In the genomic region with DNA sequence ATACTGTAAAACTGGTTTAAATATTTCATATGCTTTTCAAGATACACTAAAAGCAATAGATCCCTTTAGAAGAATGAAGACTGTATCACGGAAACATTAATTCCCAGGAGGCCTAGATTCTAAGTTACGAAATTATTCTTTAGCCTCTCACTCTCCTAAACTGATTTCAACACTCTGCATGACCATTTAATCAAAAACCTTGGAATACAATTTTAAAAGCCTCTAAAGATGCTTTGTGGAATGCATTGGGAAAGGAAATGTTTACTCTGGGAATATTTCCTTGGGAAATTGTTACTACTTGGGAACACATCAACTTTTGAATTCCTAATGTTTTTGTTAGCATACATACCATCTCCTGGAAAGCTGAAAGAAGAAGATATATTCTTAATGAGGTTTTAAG, we compare ENCODE assay signal across 31 cellular contexts.
A peak's percentile ranks its signal among the peaks of the same experiment; 100 is the strongest.
DNase-seq lines count a peak whose midpoint lies in the region; ATAC-seq and TF ChIP-seq lines count a peak whose summit lies in the region.
"Had no signal": no experiment of that assay in that cellular context is flagged by ENCODE, and none has a peak within 500 bp of the region (broad histone marks: within the 10 kb centered on the region; RNA-seq: fewer than 3 reads in every experiment).

No MANE protein-coding gene starts in this region.

- DNase-seq in GM03348 (ENCODE audit: low spot score), result peak; percentile 20
- DNase-seq in adipocyte (ENCODE audit: low read depth), result peak; percentile 80
- DNase-seq in fibroblast of the conjunctiva (ENCODE audit: low read depth), result peak; percentile 26
- DNase-seq in stromal cell of bone marrow (ENCODE audit: low read depth), result peak; percentile 77
- DNase-seq in WTC11 (ENCODE audit: low spot score), result no peak
- DNase-seq in neural progenitor cell (ENCODE audit: low spot score), result no peak
- DNase-seq: activated CD4-positive, alpha-beta T cell treated with anti-CD3 and anti-CD28 coated beads, Interleukin-2, amount 50 U/mL, for 4 hours; activated T-cell treated with anti-CD3 and anti-CD28 coated beads, Interleukin-2, amount 50 U/mL, for 48 hours; CD4-positive, alpha-beta memory T cell; esophagus squamous epithelium; islet precursor cell; KBM-7; left lung; MG63; NCI-H1417; NCI-H2029; NCI-H69; PC-9; sigmoid colon; stimulated activated CD4-positive, alpha-beta T cell treated with anti-CD3 and anti-CD28 coated beads, Interleukin-15, amount 100 ng/mL, for 24 hours; stimulated activated CD4-positive, alpha-beta T cell treated with anti-CD3 and anti-CD28 coated beads, Interleukin-4, amount 100 ng/mL, for 4 hours; substantia nigra; upper lobe of right lung had no signal

- H3F3A ChIP-seq in neural progenitor cell (ENCODE audit: low read depth), result no peaks in the 10 kb centered on the region

- H3K9me3 Mint-ChIP-seq in WTC11 (peaks cover 13% of the 10 kb centered on the region), neural progenitor cell (no peaks in the 10 kb centered on the region)
- H3K9me3 Mint-ChIP-seq: mesothelial cell of epicardium had no signal

- no peaks in the 10 kb centered on the region for H3K79me2 ChIP-seq in neural progenitor cell (ENCODE audit: low read depth)

- H2AFZ ChIP-seq in neural progenitor cell (replicated peaks), result no peak overlapping the region
- H2AFZ ChIP-seq: PC-9 had no signal

- H3K9ac ChIP-seq in adipocyte (ENCODE audit: low read length), result no peak overlapping the region
- no peak overlapping the region for H3K9ac ChIP-seq in neural progenitor cell

- POLR2A ChIA-PET in WTC11 (lab: Charles Lee), result no interaction called here

- TF ChIP-seq CTCF in WTC11 (IDR thresholded peaks at IDR 0.05) (no peak), neural progenitor cell (IDR thresholded peaks at IDR 0.05) (no peak)

- H3K9me3 ChIP-seq in adipocyte (ENCODE audit: control insufficient read depth, low read length), result peaks cover 7% of the 10 kb centered on the region
- H3K9me3 ChIP-seq in neural progenitor cell (ENCODE audit: low read depth), result no peaks in the 10 kb centered on the region
- H3K9me3 ChIP-seq: esophagus squamous epithelium, left lung, neutrophil, sigmoid colon, upper lobe of right lung had no signal

- H3K27ac Mint-ChIP-seq in WTC11, result no peak overlapping the region
- H3K27ac Mint-ChIP-seq in neural progenitor cell, result no peak overlapping the region
- H3K27ac Mint-ChIP-seq: CD4-positive, alpha-beta memory T cell; mesothelial cell of epicardium; progenitor cell of endocrine pancreas; T-helper 1 cell treated with Interleukin-12 subunit alpha and Interleukin-12 subunit beta and Interleukin-4 antibody, amounts not matched to agents 30 μg/mL and 1 μg/mL, for 36 hours had no signal

- 0 out of 2 replicates have a peak, but pooled peaks cover 4% of the 10 kb centered on the region for H3K4me1 Mint-ChIP-seq in WTC11
- H3K4me1 Mint-ChIP-seq in neural progenitor cell, result no peaks in the 10 kb centered on the region
- H3K4me1 Mint-ChIP-seq: CD4-positive, alpha-beta memory T cell; mesothelial cell of epicardium had no signal

- H3K36me3 ChIP-seq in adipocyte (ENCODE audit: control insufficient read depth, insufficient read depth, low read length, severe bottlenecking), result no peaks in the 10 kb centered on the region
- H3K36me3 ChIP-seq in neural progenitor cell, result no peaks in the 10 kb centered on the region
- H3K36me3 ChIP-seq: esophagus squamous epithelium, left lung, MG63, neutrophil, sigmoid colon, upper lobe of right lung had no signal

- H3K27me3 Mint-ChIP-seq in WTC11 (ENCODE audit: low read depth) (no peaks in the 10 kb centered on the region), neural progenitor cell (ENCODE audit: insufficient read depth, low read depth) (no peaks in the 10 kb centered on the region)
- H3K27me3 Mint-ChIP-seq: CD4-positive, alpha-beta memory T cell; progenitor cell of endocrine pancreas had no signal

- peaks cover 19% of the 10 kb centered on the region for H3K4me1 ChIP-seq in adipocyte (ENCODE audit: control insufficient read depth, insufficient read depth, low read length)
- no peaks in the 10 kb centered on the region for H3K4me1 ChIP-seq in neural progenitor cell
- H3K4me1 ChIP-seq: esophagus squamous epithelium, left lung, sigmoid colon, upper lobe of right lung had no signal

- ATAC-seq in HG03378 (IDR thresholded peaks at IDR 0.05; ENCODE audit: unreplicated experiment), result no peak
- ATAC-seq in WTC11, result no peak
- no peak for ATAC-seq in GM18519 (IDR thresholded peaks at IDR 0.05; ENCODE audit: low FRiP score, unreplicated experiment)
- ATAC-seq: GM12878, left lung, SK-N-SH treated with all-trans-retinoic acid at 6 μM for 48 hours, upper lobe of right lung had no signal

- no peak overlapping the region for H3K4me2 ChIP-seq in neural progenitor cell
- H3K4me2 ChIP-seq: PC-9 had no signal

- H3K27me3 ChIP-seq in adipocyte (replicated peaks; ENCODE audit: control insufficient read depth, insufficient read depth, low read length) (no peaks in the 10 kb centered on the region), neural progenitor cell (no peaks in the 10 kb centered on the region)
- H3K27me3 ChIP-seq: esophagus squamous epithelium, left lung, MG63, neutrophil, sigmoid colon, upper lobe of right lung had no signal

- H3K4me3 ChIP-seq in adipocyte (ENCODE audit: low read length), result no peak overlapping the region
- H3K4me3 ChIP-seq in neural progenitor cell, result no peak overlapping the region
- H3K4me3 ChIP-seq: esophagus squamous epithelium, GM12878, left lung, MG63, PC-9, sigmoid colon, upper lobe of right lung had no signal

- CTCF ChIA-PET in WTC11 (lab: Charles Lee), result no interaction called here

- no peak overlapping the region for H3K27ac ChIP-seq in neural progenitor cell
- H3K27ac ChIP-seq: left lung, neutrophil, PC-9, upper lobe of right lung had no signal

- H4K20me1 ChIP-seq in neural progenitor cell (ENCODE audit: low read depth), result no peaks in the 10 kb centered on the region

- H3K4me3 Mint-ChIP-seq in WTC11, result no peak overlapping the region
- no peak overlapping the region for H3K4me3 Mint-ChIP-seq in neural progenitor cell
- H3K4me3 Mint-ChIP-seq: CD4-positive, alpha-beta memory T cell; mesothelial cell of epicardium; T-helper 1 cell treated with Interleukin-12 subunit alpha and Interleukin-12 subunit beta and Interleukin-4 antibody, amounts not matched to agents 30 μg/mL and 1 μg/mL, for 36 hours had no signal

- no peaks in the 10 kb centered on the region for H3K36me3 Mint-ChIP-seq in WTC11
- H3K36me3 Mint-ChIP-seq in neural progenitor cell, result no peaks in the 10 kb centered on the region
- H3K36me3 Mint-ChIP-seq: CD4-positive, alpha-beta memory T cell; mesothelial cell of epicardium had no signal

TF ChIP-seq in WTC11, 78 proteins besides CTCF, POLR2A, EP300 and RAD21 (continues in another document):
- TF ChIP-seq, protein P1, sequence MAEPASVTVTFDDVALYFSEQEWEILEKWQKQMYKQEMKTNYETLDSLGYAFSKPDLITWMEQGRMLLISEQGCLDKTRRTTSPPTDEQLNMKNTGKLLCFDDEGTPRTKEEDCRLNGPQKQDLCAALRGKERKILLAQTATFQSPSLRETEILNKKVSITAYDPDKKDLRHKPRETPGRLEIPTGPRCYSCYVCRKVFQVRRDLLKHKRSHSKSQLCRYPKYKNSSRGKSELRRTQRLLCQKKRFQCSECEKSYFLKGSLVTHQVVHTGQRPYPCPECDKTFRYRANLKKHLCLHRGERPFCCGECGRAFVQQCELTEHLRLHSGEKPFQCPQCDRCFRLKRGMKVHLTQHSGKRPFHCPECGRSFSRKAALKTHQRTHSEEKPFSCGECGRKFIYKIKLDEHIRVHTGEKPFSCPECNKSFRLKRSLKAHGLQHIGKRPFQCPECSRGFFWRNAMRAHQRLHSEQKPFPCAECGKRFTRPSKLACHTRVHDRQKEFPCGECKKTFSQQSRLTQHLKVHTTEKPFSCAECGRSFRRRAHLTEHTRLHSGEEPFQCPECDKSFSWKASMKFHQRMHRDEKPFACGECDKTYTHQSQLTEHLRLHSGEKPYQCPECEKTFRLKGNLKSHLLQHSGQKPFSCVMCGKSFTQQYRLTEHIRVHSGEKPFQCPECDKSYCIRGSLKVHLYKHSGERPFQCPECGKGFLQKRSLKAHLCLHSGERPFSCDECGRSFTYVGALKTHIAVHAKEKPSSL (CRISPR knock-in tag; conservative IDR thresholded peaks at IDR 0.05), result no peak
- TF ChIP-seq HMGA2 (CRISPR knock-in tag; IDR thresholded peaks at IDR 0.05) (no peak), JAZF1 (CRISPR knock-in tag; IDR thresholded peaks at IDR 0.05) (no peak), SMAD3 (CRISPR knock-in tag; IDR thresholded peaks at IDR 0.05; ENCODE audit: borderline replicate concordance) (no peak), RORB (CRISPR knock-in tag; IDR thresholded peaks at IDR 0.05) (no peak), FOXP1 (CRISPR knock-in tag; IDR thresholded peaks at IDR 0.05; ENCODE audit: borderline replicate concordance) (no peak), GTF2I (CRISPR knock-in tag; conservative IDR thresholded peaks at IDR 0.05) (no peak), NFATC4 (CRISPR knock-in tag; IDR thresholded peaks at IDR 0.05) (no peak)
- TF ChIP-seq, protein P2, sequence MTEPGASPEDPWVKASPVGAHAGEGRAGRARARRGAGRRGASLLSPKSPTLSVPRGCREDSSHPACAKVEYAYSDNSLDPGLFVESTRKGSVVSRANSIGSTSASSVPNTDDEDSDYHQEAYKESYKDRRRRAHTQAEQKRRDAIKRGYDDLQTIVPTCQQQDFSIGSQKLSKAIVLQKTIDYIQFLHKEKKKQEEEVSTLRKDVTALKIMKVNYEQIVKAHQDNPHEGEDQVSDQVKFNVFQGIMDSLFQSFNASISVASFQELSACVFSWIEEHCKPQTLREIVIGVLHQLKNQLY (CRISPR knock-in tag; IDR thresholded peaks at IDR 0.05), result no peak
- TF ChIP-seq, protein P3, sequence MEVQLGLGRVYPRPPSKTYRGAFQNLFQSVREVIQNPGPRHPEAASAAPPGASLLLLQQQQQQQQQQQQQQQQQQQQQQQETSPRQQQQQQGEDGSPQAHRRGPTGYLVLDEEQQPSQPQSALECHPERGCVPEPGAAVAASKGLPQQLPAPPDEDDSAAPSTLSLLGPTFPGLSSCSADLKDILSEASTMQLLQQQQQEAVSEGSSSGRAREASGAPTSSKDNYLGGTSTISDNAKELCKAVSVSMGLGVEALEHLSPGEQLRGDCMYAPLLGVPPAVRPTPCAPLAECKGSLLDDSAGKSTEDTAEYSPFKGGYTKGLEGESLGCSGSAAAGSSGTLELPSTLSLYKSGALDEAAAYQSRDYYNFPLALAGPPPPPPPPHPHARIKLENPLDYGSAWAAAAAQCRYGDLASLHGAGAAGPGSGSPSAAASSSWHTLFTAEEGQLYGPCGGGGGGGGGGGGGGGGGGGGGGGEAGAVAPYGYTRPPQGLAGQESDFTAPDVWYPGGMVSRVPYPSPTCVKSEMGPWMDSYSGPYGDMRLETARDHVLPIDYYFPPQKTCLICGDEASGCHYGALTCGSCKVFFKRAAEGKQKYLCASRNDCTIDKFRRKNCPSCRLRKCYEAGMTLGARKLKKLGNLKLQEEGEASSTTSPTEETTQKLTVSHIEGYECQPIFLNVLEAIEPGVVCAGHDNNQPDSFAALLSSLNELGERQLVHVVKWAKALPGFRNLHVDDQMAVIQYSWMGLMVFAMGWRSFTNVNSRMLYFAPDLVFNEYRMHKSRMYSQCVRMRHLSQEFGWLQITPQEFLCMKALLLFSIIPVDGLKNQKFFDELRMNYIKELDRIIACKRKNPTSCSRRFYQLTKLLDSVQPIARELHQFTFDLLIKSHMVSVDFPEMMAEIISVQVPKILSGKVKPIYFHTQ (CRISPR knock-in tag; IDR thresholded peaks at IDR 0.05), result no peak

Comparison
In these comparisons a context has a peak if more than half of its experiments do, and no peak if none do; other contexts are left out.
1. DNase-seq: peak in GM03348 (single experiment), adipocyte (single experiment), fibroblast of the conjunctiva (single experiment) and stromal cell of bone marrow (single experiment); none in WTC11 (single experiment) and neural progenitor cell (single experiment).